ENCODE assay signal across 1 cellular context in genomic region chr12:109573914-109574244, GRCh38.
TF ChIP-seq lines count a peak whose summit lies in the region.

No MANE protein-coding gene starts in this region.

TF ChIP-seq in WTC11, 78 proteins besides CTCF, POLR2A, EP300 and RAD21 (continued from another document):
- TF ChIP-seq ARID4B (CRISPR knock-in tag; IDR thresholded peaks at IDR 0.05; ENCODE audit: borderline replicate concordance) (no peak), FOXP1 (CRISPR knock-in tag; IDR thresholded peaks at IDR 0.05; ENCODE audit: borderline replicate concordance) (no peak), CDX4 (CRISPR knock-in tag; IDR thresholded peaks at IDR 0.05; ENCODE audit: borderline replicate concordance) (no peak), E2F1 (CRISPR knock-in tag; IDR thresholded peaks at IDR 0.05) (no peak), IRF1 (CRISPR knock-in tag; IDR thresholded peaks at IDR 0.05) (no peak), TEAD4 (CRISPR knock-in tag; IDR thresholded peaks at IDR 0.05) (no peak), FOXP4 (CRISPR knock-in tag; IDR thresholded peaks at IDR 0.05) (no peak), NFE2L1 (CRISPR knock-in tag; IDR thresholded peaks at IDR 0.05) (no peak)
